Comparison of ENCODE assay signal across 27 cellular contexts in the genomic region with DNA sequence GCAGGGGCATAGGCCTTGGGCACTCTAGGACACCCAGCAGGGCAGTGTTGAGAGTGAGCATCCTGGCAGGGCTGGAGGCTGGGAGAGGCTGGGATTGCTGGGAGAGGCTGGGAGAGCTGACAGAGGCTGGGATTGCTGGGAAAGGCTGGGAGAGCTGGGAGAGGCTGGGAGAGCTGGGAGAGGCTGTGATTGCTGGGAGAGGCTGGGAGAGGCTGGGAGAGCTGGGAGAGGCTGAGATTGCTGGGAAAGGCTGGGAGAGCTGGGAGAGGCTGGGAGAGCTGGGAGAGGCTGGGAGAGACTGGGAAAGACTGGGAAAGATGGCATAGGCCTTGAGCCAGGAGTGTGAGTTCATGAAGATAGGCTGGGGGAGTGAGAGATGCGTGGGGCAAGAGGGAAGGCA.
A peak's percentile ranks its signal among the peaks of the same experiment; 100 is the strongest.
DNase-seq lines count a peak whose midpoint lies in the region; ATAC-seq and TF ChIP-seq lines count a peak whose summit lies in the region.
"Had no signal": no experiment of that assay in that cellular context is flagged by ENCODE, and none has a peak within 500 bp of the region (broad histone marks: within the 10 kb centered on the region; RNA-seq: fewer than 3 reads in every experiment).

No MANE protein-coding gene starts in this region.

- WGBS in H9 (ENCODE audit: extremely low coverage, insufficient read length, low lambda C conversion rate), result no CpG with 5 or more reads among the region's 1 CpG

- H3K9me3 ChIP-seq in H9 (ENCODE audit: control insufficient read depth, low read depth, low read length), result no peaks in the 10 kb centered on the region
- no peaks in the 10 kb centered on the region for H3K9me3 ChIP-seq in mucosa of descending colon
- H3K9me3 ChIP-seq: MG63, SJCRH30 had no signal

- no peaks in the 10 kb centered on the region for H3K79me1 ChIP-seq in H9 (ENCODE audit: insufficient read depth, low read depth, low read length, poor library complexity, severe bottlenecking)

- H3K27ac ChIP-seq in H9 (ENCODE audit: insufficient read length, low read depth, low read length) (no peak overlapping the region), VCaP (peak overlapping the region; percentile 93)
- H3K27ac ChIP-seq: A549, SJCRH30 had no signal

- H4K20me1 ChIP-seq in H9 (ENCODE audit: control insufficient read depth, insufficient read depth, insufficient read length), result no peaks in the 10 kb centered on the region

- no peak overlapping the region; the same call in 1 of the 2 replicates for H3K14ac ChIP-seq in H9 (ENCODE audit: insufficient read depth, low read length)

- H4K91ac ChIP-seq in H9 (ENCODE audit: insufficient read length, low read depth, low read length), result no peak overlapping the region

- H3K27me3 ChIP-seq in H9 (ENCODE audit: insufficient read depth, low read length), result no peaks in the 10 kb centered on the region
- H3K27me3 ChIP-seq: MG63, SJCRH30 had no signal

- H4K8ac ChIP-seq in H9 (replicated peaks; ENCODE audit: insufficient read length, low read depth, low read length), result no peak overlapping the region

- no peaks in the 10 kb centered on the region; the same call in 1 of the 2 replicates for H3K4me1 ChIP-seq in H9 (ENCODE audit: insufficient read depth, low read length)
- peaks cover 4% of the 10 kb centered on the region for H3K4me1 ChIP-seq in mucosa of descending colon (ENCODE audit: low read depth)
- H3K4me1 ChIP-seq: A549, SJCRH30 had no signal

- no peaks in the 10 kb centered on the region for H3K36me3 ChIP-seq in mucosa of descending colon (ENCODE audit: low read depth)
- H3K36me3 ChIP-seq: MG63, SJCRH30 had no signal

- no peak overlapping the region for H2AFZ ChIP-seq in H9 (ENCODE audit: low read length)

- ATAC-seq in mucosa of descending colon (peak; percentile 87), GM21737 (IDR thresholded peaks at IDR 0.05; ENCODE audit: unreplicated experiment) (no peak), GM18870 (IDR thresholded peaks at IDR 0.05; ENCODE audit: unreplicated experiment) (no peak)
- ATAC-seq: A549, HCT116, PC-3, Right ventricle myocardium inferior, SK-N-SH treated with all-trans-retinoic acid at 6 μM for 48 hours had no signal

- no peak overlapping the region for H3K4me3 Mint-ChIP-seq in H9
- H3K4me3 Mint-ChIP-seq: CD4-positive, alpha-beta memory T cell had no signal

- intact Hi-C loops in mucosa of descending colon (cut with DNase I, micrococcal nuclease), result no loop called here
- intact Hi-C loops in posterior vena cava (cut with DNase I), result no loop called here

- no peak overlapping the region for H2BK5ac ChIP-seq in H9 (ENCODE audit: insufficient read length, low read length)

- H2BK20ac ChIP-seq in H9 (ENCODE audit: low read depth, low read length, poor library complexity, severe bottlenecking), result no peak overlapping the region

- no peak overlapping the region for H3T11ph ChIP-seq in H9 (ENCODE audit: low read length)

- no peak overlapping the region for H3K4me2 ChIP-seq in H9 (ENCODE audit: insufficient read depth, insufficient read length, low read length)
- H3K4me2 ChIP-seq: A549 had no signal

- no peak overlapping the region for H3K56ac ChIP-seq in H9 (ENCODE audit: insufficient read length, low read depth, low read length)

- no peak overlapping the region for H3K18ac ChIP-seq in H9 (ENCODE audit: insufficient read length, low read depth, low read length)

- no peak overlapping the region for H2AK5ac ChIP-seq in H9 (ENCODE audit: insufficient read length, low read length)

- H3K23me2 ChIP-seq in H9 (ENCODE audit: insufficient read length, low read depth, low read length, poor library complexity, severe bottlenecking), result no peaks in the 10 kb centered on the region

- H3K9me3 Mint-ChIP-seq in H9, result no peaks in the 10 kb centered on the region

- no peak overlapping the region for H2BK12ac ChIP-seq in H9 (ENCODE audit: insufficient read length, low read depth, low read length)

- DNase-seq in H9 (no peak), mucosa of descending colon (peak; percentile 20 to 66 (median 65)), posterior vena cava (ENCODE audit: low spot score) (peak; percentile 28), NCI-H2227 (lab: John Stamatoyannopoulos, UW; ENCODE audit: unreplicated experiment) (no peak)
- DNase-seq: C1 segment of cervical spinal cord; CD4-positive, alpha-beta memory T cell; COR-L47; DMS 273 treated with DMSO at 0.1 percent for 48 hours; DMS79; GOT3; IMR-90; KG1; MG63; NCI-H2029; NCI-H446 treated with DMSO at 0.1 percent for 48 hours; NCI-H526; NCI-H82; NK-92 treated with Interleukin-12 subunit alpha and Interleukin-12 subunit beta, amount 100 ng/mL, for 24 hours; PC-3; SJCRH30 had no signal

- H2BK15ac ChIP-seq in H9 (ENCODE audit: low read depth, low read length), result no peak overlapping the region

- peak overlapping the region in 2 of 3 experiments; percentile 37 to 76; a peak in 1 of 7 replicates for H3K27ac Mint-ChIP-seq in H9
- H3K27ac Mint-ChIP-seq: CD4-positive, alpha-beta memory T cell had no signal

- no peak overlapping the region for H3K9ac ChIP-seq in H9 (ENCODE audit: extremely low read depth, insufficient read length, low read length)

- TF ChIP-seq CTCF in H9 (conservative IDR thresholded peaks at IDR 0.05) (no peak), VCaP (conservative IDR thresholded peaks at IDR 0.05) (no peak), mucosa of descending colon (IDR thresholded peaks at IDR 0.05) (no peak)

- H3K4me3 ChIP-seq in mucosa of descending colon, result no peak overlapping the region
- H3K4me3 ChIP-seq: A549, MG63, SJCRH30 had no signal

- no peak overlapping the region for H3K4ac ChIP-seq in H9 (ENCODE audit: low read depth, low read length)

- no peaks in the 10 kb centered on the region; the same call in 1 of the 2 replicates for H3K27me3 Mint-ChIP-seq in H9 (ENCODE audit: low read depth)
- H3K27me3 Mint-ChIP-seq: CD4-positive, alpha-beta memory T cell had no signal

- H2BK120ac ChIP-seq in H9 (ENCODE audit: low read depth, low read length, poor library complexity, severe bottlenecking), result no peak overlapping the region

- H3K36me3 Mint-ChIP-seq in H9 (ENCODE audit: insufficient read depth in 1 of 3, low read depth in 3 of 3), result peaks cover 3 to 5% (median 4%) of the 10 kb centered on the region in 3 experiments; a peak in 5 of 7 replicates

- H3K23ac ChIP-seq in H9 (ENCODE audit: insufficient read length, low read depth, low read length), result no peak overlapping the region

- peaks cover 17 to 20% of the 10 kb centered on the region in 2 experiments for H3K4me1 Mint-ChIP-seq in H9
- H3K4me1 Mint-ChIP-seq: CD4-positive, alpha-beta memory T cell had no signal

- H3K79me2 ChIP-seq in H9 (ENCODE audit: insufficient read depth, low read length), result no peaks in the 10 kb centered on the region

- no peak overlapping the region for H4K5ac ChIP-seq in H9 (ENCODE audit: insufficient read length, low read depth, low read length)

Comparison
In these comparisons a context has a peak if more than half of its experiments do, and no peak if none do; other contexts are left out.
1. DNase-seq: peak in mucosa of descending colon (3 of 3) and posterior vena cava (single experiment); none in H9 (single experiment) and NCI-H2227 (single experiment).